1 cellular context compared by ENCODE assay signal in the genomic region with DNA sequence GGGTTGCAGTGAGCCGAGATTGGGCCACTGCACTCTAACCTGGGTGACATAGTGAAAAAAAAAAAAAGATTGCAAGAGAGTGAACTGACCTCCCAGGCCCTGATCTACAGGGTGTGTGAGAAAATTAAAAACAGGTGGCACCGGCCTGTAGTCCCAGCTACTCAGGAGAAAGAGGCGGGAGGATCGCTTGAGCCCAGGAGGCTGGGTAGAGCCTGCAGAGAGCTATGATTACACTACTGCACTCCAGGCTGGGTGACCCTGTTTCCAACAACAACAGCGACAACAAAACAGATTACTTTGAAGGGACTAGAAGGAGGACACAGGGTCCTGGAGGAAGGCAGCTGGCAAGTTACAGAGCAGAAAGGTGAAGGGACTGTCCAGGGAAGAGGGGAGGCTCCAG.
TF ChIP-seq lines count a peak whose summit lies in the region.

No MANE protein-coding gene starts in this region.

TF ChIP-seq in IMR-90, 13 proteins besides CTCF, POLR2A, EP300 and RAD21:
- no peak for TF ChIP-seq CHD1 (IDR thresholded peaks at IDR 0.05; ENCODE audit: low read depth, low read length)
- TF ChIP-seq RFX5 (IDR thresholded peaks at IDR 0.05; ENCODE audit: low read depth, low read length), result no peak
- TF ChIP-seq, protein P1, sequence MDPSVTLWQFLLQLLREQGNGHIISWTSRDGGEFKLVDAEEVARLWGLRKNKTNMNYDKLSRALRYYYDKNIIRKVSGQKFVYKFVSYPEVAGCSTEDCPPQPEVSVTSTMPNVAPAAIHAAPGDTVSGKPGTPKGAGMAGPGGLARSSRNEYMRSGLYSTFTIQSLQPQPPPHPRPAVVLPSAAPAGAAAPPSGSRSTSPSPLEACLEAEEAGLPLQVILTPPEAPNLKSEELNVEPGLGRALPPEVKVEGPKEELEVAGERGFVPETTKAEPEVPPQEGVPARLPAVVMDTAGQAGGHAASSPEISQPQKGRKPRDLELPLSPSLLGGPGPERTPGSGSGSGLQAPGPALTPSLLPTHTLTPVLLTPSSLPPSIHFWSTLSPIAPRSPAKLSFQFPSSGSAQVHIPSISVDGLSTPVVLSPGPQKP (IDR thresholded peaks at IDR 0.05; ENCODE audit: borderline replicate concordance, low read depth, low read length), result no peak
- TF ChIP-seq RCOR1 (IDR thresholded peaks at IDR 0.05; ENCODE audit: insufficient replicate concordance, low read length), result no peak
- TF ChIP-seq, protein P2, sequence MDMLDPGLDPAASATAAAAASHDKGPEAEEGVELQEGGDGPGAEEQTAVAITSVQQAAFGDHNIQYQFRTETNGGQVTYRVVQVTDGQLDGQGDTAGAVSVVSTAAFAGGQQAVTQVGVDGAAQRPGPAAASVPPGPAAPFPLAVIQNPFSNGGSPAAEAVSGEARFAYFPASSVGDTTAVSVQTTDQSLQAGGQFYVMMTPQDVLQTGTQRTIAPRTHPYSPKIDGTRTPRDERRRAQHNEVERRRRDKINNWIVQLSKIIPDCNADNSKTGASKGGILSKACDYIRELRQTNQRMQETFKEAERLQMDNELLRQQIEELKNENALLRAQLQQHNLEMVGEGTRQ (IDR thresholded peaks at IDR 0.05; ENCODE audit: low read depth, low read length), result no peak
- no peak for TF ChIP-seq MXI1 (IDR thresholded peaks at IDR 0.05; ENCODE audit: borderline replicate concordance, low read depth, low read length)
- no peak for TF ChIP-seq FOS (IDR thresholded peaks at IDR 0.05; ENCODE audit: low read depth, low read length)
- no peak for TF ChIP-seq MAFK (IDR thresholded peaks at IDR 0.05; ENCODE audit: low read depth, low read length)
